ENCODE assay signal across 19 cellular contexts in genomic region chrX:20913760-20914159, GRCh38.
A peak's percentile ranks its signal among the peaks of the same experiment; 100 is the strongest.
DNase-seq lines count a peak whose midpoint lies in the region; ATAC-seq and TF ChIP-seq lines count a peak whose summit lies in the region.
"Had no signal": no experiment of that assay in that cellular context is flagged by ENCODE, and none has a peak within 500 bp of the region (broad histone marks: within the 10 kb centered on the region; RNA-seq: fewer than 3 reads in every experiment).

No MANE protein-coding gene starts in this region.

- CTCF ChIA-PET in activated naive CD4-positive, alpha-beta T cell treated with anti-CD3 and anti-CD28 coated beads for 36 hours (lab: Charles Lee), result no interaction called here

- H3K27ac Mint-ChIP-seq in activated naive CD4-positive, alpha-beta T cell treated with anti-CD3 and anti-CD28 coated beads for 36 hours, result no peak overlapping the region
- H3K27ac Mint-ChIP-seq: activated CD4-positive, alpha-beta T cell treated with anti-CD3 and anti-CD28 coated beads, Interleukin-2, amount 10 ng/mL, durations not matched to agents 7 days and 5 days; activated naive CD8-positive, alpha-beta T cell treated with anti-CD3 and anti-CD28 coated beads, Interleukin-2, amount 10 ng/mL, durations not matched to agents 7 days and 5 days; CD4-positive, CD25-positive, alpha-beta regulatory T cell; T-helper 2 cell treated with Interferon-gamma antibody and Interleukin-4, amounts not matched to agents 5 μg/mL and 100 μg/mL, for 36 hours had no signal

- H3K4me1 Mint-ChIP-seq in activated naive CD4-positive, alpha-beta T cell treated with anti-CD3 and anti-CD28 coated beads for 36 hours (ENCODE audit: low read depth), result no peaks in the 10 kb centered on the region
- H3K4me1 Mint-ChIP-seq: activated CD4-positive, alpha-beta T cell treated with anti-CD3 and anti-CD28 coated beads, Interleukin-2, amount 10 ng/mL, durations not matched to agents 7 days and 5 days; activated naive CD8-positive, alpha-beta T cell treated with anti-CD3 and anti-CD28 coated beads, Interleukin-2, amount 10 ng/mL, durations not matched to agents 7 days and 5 days; CD4-positive, CD25-positive, alpha-beta regulatory T cell had no signal

- H3K4me3 Mint-ChIP-seq in activated naive CD4-positive, alpha-beta T cell treated with anti-CD3 and anti-CD28 coated beads for 36 hours, result no peak overlapping the region
- H3K4me3 Mint-ChIP-seq: activated CD4-positive, alpha-beta T cell treated with anti-CD3 and anti-CD28 coated beads, Interleukin-2, amount 10 ng/mL, durations not matched to agents 7 days and 5 days; activated naive CD8-positive, alpha-beta T cell treated with anti-CD3 and anti-CD28 coated beads, Interleukin-2, amount 10 ng/mL, durations not matched to agents 7 days and 5 days; CD4-positive, CD25-positive, alpha-beta regulatory T cell; T-helper 2 cell treated with Interferon-gamma antibody and Interleukin-4, amounts not matched to agents 5 μg/mL and 100 μg/mL, for 36 hours had no signal

- TF ChIP-seq CTCF in fibroblast of villous mesenchyme (IDR thresholded peaks at IDR 0.05; ENCODE audit: insufficient read depth, low read depth, low read length), result no peak

- no peaks in the 10 kb centered on the region for H3K9me3 Mint-ChIP-seq in activated naive CD4-positive, alpha-beta T cell treated with anti-CD3 and anti-CD28 coated beads for 36 hours
- H3K9me3 Mint-ChIP-seq: activated CD4-positive, alpha-beta T cell treated with anti-CD3 and anti-CD28 coated beads, Interleukin-2, amount 10 ng/mL, durations not matched to agents 7 days and 5 days; activated naive CD8-positive, alpha-beta T cell treated with anti-CD3 and anti-CD28 coated beads, Interleukin-2, amount 10 ng/mL, durations not matched to agents 7 days and 5 days; T-helper 2 cell treated with Interferon-gamma antibody and Interleukin-4, amounts not matched to agents 5 μg/mL and 100 μg/mL, for 36 hours had no signal

- H3K4me3 ChIP-seq in fibroblast of villous mesenchyme (ENCODE audit: low read depth, low read length), result no peak overlapping the region
- H3K4me3 ChIP-seq: psoas muscle had no signal

- ATAC-seq in GM18858 (IDR thresholded peaks at IDR 0.05; ENCODE audit: unreplicated experiment) (no peak), GM19455 (IDR thresholded peaks at IDR 0.05; ENCODE audit: unreplicated experiment) (no peak)
- ATAC-seq: psoas muscle, Right ventricle myocardium inferior had no signal

- DNase-seq in activated naive CD4-positive, alpha-beta T cell treated with anti-CD3 and anti-CD28 coated beads for 36 hours, result peak; percentile 14
- no peak for DNase-seq in activated naive CD4-positive, alpha-beta T cell (lab: John Stamatoyannopoulos, UW)
- DNase-seq in RPMI8226 (peak; percentile 2), fibroblast of villous mesenchyme (ENCODE audit: low read depth) (peak; percentile 7), NCI-H1436 treated with DMSO at 0.1 percent for 48 hours (lab: John Stamatoyannopoulos, UW) (no peak)
- DNase-seq in stimulated activated CD8-positive, alpha-beta memory T cell treated with anti-CD3 and anti-CD28 coated beads, Interleukin-4, amount 100 ng/mL, for 48 hours, result peak; percentile 21
- DNase-seq: activated CD4-positive, alpha-beta T cell treated with anti-CD3 and anti-CD28 coated beads, Interleukin-2, amount 10 ng/mL, durations not matched to agents 7 days and 5 days; activated naive CD8-positive, alpha-beta T cell treated with anti-CD3 and anti-CD28 coated beads, Interleukin-2, amount 10 ng/mL, durations not matched to agents 7 days and 5 days; activated T-cell treated with anti-CD3 and anti-CD28 coated beads, Interleukin-2, amount 50 U/mL, for 1 hour; CD4-positive, CD25-positive, alpha-beta regulatory T cell; cerebellar nuclear complex; glutamatergic neuron; NCI-H774; psoas muscle; substantia nigra had no signal

- no peaks in the 10 kb centered on the region for H3K27me3 Mint-ChIP-seq in activated naive CD4-positive, alpha-beta T cell treated with anti-CD3 and anti-CD28 coated beads for 36 hours (ENCODE audit: low read depth)
- H3K27me3 Mint-ChIP-seq: activated CD4-positive, alpha-beta T cell treated with anti-CD3 and anti-CD28 coated beads, Interleukin-2, amount 10 ng/mL, durations not matched to agents 7 days and 5 days; activated naive CD8-positive, alpha-beta T cell treated with anti-CD3 and anti-CD28 coated beads, Interleukin-2, amount 10 ng/mL, durations not matched to agents 7 days and 5 days had no signal

- H3K36me3 Mint-ChIP-seq in activated naive CD4-positive, alpha-beta T cell treated with anti-CD3 and anti-CD28 coated beads for 36 hours (ENCODE audit: low read depth), result no peaks in the 10 kb centered on the region
- H3K36me3 Mint-ChIP-seq: activated naive CD8-positive, alpha-beta T cell treated with anti-CD3 and anti-CD28 coated beads, Interleukin-2, amount 10 ng/mL, durations not matched to agents 7 days and 5 days; CD4-positive, CD25-positive, alpha-beta regulatory T cell had no signal

- intact Hi-C loops in activated naive CD4-positive, alpha-beta T cell treated with anti-CD3 and anti-CD28 coated beads for 36 hours (cut with micrococcal nuclease), result no loop called here

Comparison
In these comparisons a context has a peak if more than half of its experiments do, and no peak if none do; other contexts are left out.
1. DNase-seq: peak in activated naive CD4-positive, alpha-beta T cell treated with anti-CD3 and anti-CD28 coated beads for 36 hours (single experiment), RPMI8226 (single experiment), fibroblast of villous mesenchyme (single experiment) and stimulated activated CD8-positive, alpha-beta memory T cell treated with anti-CD3 and anti-CD28 coated beads, Interleukin-4, amount 100 ng/mL, for 48 hours (single experiment); none in activated naive CD4-positive, alpha-beta T cell (0 of 4) and NCI-H1436 treated with DMSO at 0.1 percent for 48 hours (single experiment).